In genomic region chr4:143184503-143185252, GRCh38 we compare ENCODE assay signal across 8 cellular contexts. TPM values are rescaled to one million over a fixed set of nuclear protein-coding genes. Genes with fewer than 3 reads are reported as not detected.
DNase-seq lines count a peak whose midpoint lies in the region; ATAC-seq and TF ChIP-seq lines count a peak whose summit lies in the region.

A gene with protein sequence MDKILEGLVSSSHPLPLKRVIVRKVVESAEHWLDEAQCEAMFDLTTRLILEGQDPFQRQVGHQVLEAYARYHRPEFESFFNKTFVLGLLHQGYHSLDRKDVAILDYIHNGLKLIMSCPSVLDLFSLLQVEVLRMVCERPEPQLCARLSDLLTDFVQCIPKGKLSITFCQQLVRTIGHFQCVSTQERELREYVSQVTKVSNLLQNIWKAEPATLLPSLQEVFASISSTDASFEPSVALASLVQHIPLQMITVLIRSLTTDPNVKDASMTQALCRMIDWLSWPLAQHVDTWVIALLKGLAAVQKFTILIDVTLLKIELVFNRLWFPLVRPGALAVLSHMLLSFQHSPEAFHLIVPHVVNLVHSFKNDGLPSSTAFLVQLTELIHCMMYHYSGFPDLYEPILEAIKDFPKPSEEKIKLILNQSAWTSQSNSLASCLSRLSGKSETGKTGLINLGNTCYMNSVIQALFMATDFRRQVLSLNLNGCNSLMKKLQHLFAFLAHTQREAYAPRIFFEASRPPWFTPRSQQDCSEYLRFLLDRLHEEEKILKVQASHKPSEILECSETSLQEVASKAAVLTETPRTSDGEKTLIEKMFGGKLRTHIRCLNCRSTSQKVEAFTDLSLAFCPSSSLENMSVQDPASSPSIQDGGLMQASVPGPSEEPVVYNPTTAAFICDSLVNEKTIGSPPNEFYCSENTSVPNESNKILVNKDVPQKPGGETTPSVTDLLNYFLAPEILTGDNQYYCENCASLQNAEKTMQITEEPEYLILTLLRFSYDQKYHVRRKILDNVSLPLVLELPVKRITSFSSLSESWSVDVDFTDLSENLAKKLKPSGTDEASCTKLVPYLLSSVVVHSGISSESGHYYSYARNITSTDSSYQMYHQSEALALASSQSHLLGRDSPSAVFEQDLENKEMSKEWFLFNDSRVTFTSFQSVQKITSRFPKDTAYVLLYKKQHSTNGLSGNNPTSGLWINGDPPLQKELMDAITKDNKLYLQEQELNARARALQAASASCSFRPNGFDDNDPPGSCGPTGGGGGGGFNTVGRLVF (plus strand): TSS chr4:143184917. CDS start chr4:143185451, 534 bp downstream.

- peaks cover 35% of the 10 kb centered on the region for H4K20me1 ChIP-seq in OCI-LY3 (ENCODE audit: insufficient read depth, low read length)

- H3K4me3 ChIP-seq in OCI-LY3 (ENCODE audit: low read length) = peak within 1 kb of the TSS; percentile 85
- peak within 1 kb of the TSS; percentile 65 for H3K4me3 ChIP-seq in epithelial cell of esophagus (ENCODE audit: low read length)
- H3K4me3 ChIP-seq in mucosa of descending colon = peak within 1 kb of the TSS; percentile 74

- H3K4me2 ChIP-seq in OCI-LY3 (ENCODE audit: low read length) = peak within 1 kb of the TSS; percentile 92

- ATAC-seq in GM21515 (IDR thresholded peaks at IDR 0.05; ENCODE audit: unreplicated experiment) (peak; percentile 74), mucosa of descending colon (peak; percentile 94)

- H2AFZ ChIP-seq in OCI-LY3 (ENCODE audit: low read depth, low read length) = peak within 1 kb of the TSS; percentile 62

- H3K36me3 ChIP-seq in OCI-LY3 (replicated peaks; ENCODE audit: low read depth, low read length) (peaks cover 9% of the 10 kb centered on the region), mucosa of descending colon (ENCODE audit: low read depth) (no peaks in the 10 kb centered on the region)

- H3K27ac ChIP-seq in OCI-LY3 (ENCODE audit: low read length) = peak within 1 kb of the TSS; percentile 74

- H3K9ac ChIP-seq in OCI-LY3 (ENCODE audit: low read length) = peak within 1 kb of the TSS; percentile 80

- no peaks in the 10 kb centered on the region for H3K27me3 ChIP-seq in OCI-LY3 (ENCODE audit: low read depth, low read length)

- H3K4me1 ChIP-seq in OCI-LY3 (ENCODE audit: low read length) (peaks cover 37% of the 10 kb centered on the region), mucosa of descending colon (ENCODE audit: low read depth) (peaks cover 24% of the 10 kb centered on the region)

- intact Hi-C loops in mucosa of descending colon (cut with DNase I, micrococcal nuclease) = no loop called here

- H3K9me3 ChIP-seq in OCI-LY3 (ENCODE audit: insufficient read depth, low read length) (no peaks in the 10 kb centered on the region), mucosa of descending colon (no peaks in the 10 kb centered on the region)

- H3K79me2 ChIP-seq in OCI-LY3 (ENCODE audit: low read length) = peaks cover 71% of the 10 kb centered on the region

- DNase-seq in DMS 273 (lab: John Stamatoyannopoulos, UW; ENCODE audit: unreplicated experiment) (peak; percentile 91), HuH-7 (ENCODE audit: low spot score) (peak; percentile 82), activated T-cell treated with anti-CD3 and anti-CD28 coated beads for 24 hours (ENCODE audit: low read depth) (peak; percentile 85), epithelial cell of esophagus (ENCODE audit: low read depth) (peak; percentile 95), mucosa of descending colon (peak; percentile 93 to 96 (median 94))
- DNase-seq in stimulated activated CD8-positive, alpha-beta memory T cell treated with anti-CD3 and anti-CD28 coated beads, Interleukin-4, amount 100 ng/mL, for 24 hours (ENCODE audit: low read depth) = peak; percentile 81

- TF ChIP-seq CTCF in OCI-LY3 (IDR thresholded peaks at IDR 0.05; ENCODE audit: low read depth, low read length) (peak; percentile 17; the same call in 1 of the 2 replicates), epithelial cell of esophagus (IDR thresholded peaks at IDR 0.05; ENCODE audit: insufficient read depth, low read depth, low read length, missing control alignments) (no peak), mucosa of descending colon (IDR thresholded peaks at IDR 0.05) (no peak)

RNA-seq across cellular contexts. Expression of the gene that starts here (rescaled TPM):
- 10 to 100 TPM; 38.4 to 50.6 (median 43.8) TPM for total RNA-seq in mucosa of descending colon

Comparison
In these comparisons a context has a peak if more than half of its experiments do, and no peak if none do; other contexts are left out.
1. Peak in every context shown above with its lines: DNase-seq, ATAC-seq, H3K4me3 ChIP-seq and H3K27ac ChIP-seq.